Comparison of ENCODE assay signal across 25 cellular contexts in the genomic region with DNA sequence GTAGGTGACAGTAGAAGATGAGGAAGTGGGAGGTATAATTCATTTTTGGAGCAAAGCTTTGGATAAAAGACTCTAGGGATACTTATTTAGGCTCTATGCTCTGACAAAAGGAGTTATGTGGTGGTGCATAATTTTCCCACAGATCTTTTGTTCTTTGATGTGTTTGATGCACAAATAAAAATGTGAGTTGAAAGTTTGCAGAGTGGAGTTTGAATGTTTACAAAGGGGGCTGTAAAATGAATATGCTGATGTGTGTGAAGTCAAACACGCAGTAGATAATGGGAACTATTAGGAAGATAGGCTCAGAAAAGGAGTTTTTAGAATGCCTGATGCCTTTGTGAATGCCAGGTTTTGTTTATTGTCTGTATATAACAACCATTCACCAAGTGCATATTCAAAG.
"Had no signal": no experiment of that assay in that cellular context is flagged by ENCODE, and none has a peak within 500 bp of the region (broad histone marks: within the 10 kb centered on the region; RNA-seq: fewer than 3 reads in every experiment).

No MANE protein-coding gene starts in this region.

- H3K27ac ChIP-seq: brain microvascular endothelial cell, coronary artery, dorsolateral prefrontal cortex, esophagus muscularis mucosa, foreskin keratinocyte, gastrocnemius medialis, heart right ventricle had no signal

- H3K4me1 ChIP-seq: esophagus muscularis mucosa, foreskin keratinocyte, gastrocnemius medialis, heart right ventricle had no signal

- DNase-seq: activated CD4-positive, alpha-beta memory T cell treated with anti-CD3 and anti-CD28 coated beads, Interleukin-2, amount 10 ng/mL, durations not matched to agents 7 days and 5 days; activated CD4-positive, alpha-beta T cell treated with anti-CD3 and anti-CD28 coated beads for 1 hour; activated CD4-positive, alpha-beta T cell treated with anti-CD3 and anti-CD28 coated beads for 4 hours; activated CD4-positive, alpha-beta T cell treated with anti-CD3 and anti-CD28 coated beads, Interleukin-2, amount 10 ng/mL, durations not matched to agents 7 days and 5 days; activated CD4-positive, alpha-beta T cell treated with anti-CD3 and anti-CD28 coated beads, Interleukin-2, amount 50 U/mL, for 4 hours; activated CD8-positive, alpha-beta memory T cell treated with anti-CD3 and anti-CD28 coated beads, Interleukin-2, amount 50 U/mL, for 48 hours; activated gamma-delta T cell; activated naive CD4-positive, alpha-beta T cell; activated naive CD4-positive, alpha-beta T cell treated with anti-CD3 and anti-CD28 coated beads, Interleukin-2, amount 10 ng/mL, durations not matched to agents 7 days and 5 days; activated naive CD8-positive, alpha-beta T cell treated with anti-CD3 and anti-CD28 coated beads, Interleukin-2, amount 10 ng/mL, durations not matched to agents 7 days and 5 days; activated T-cell treated with anti-CD3 and anti-CD28 coated beads for 4 hours; activated T-cell treated with anti-CD3 and anti-CD28 coated beads, Interleukin-2, amount 50 U/mL, for 24 hours; activated T-cell treated with anti-CD3 and anti-CD28 coated beads, Interleukin-2, amount 50 U/mL, for 72 hours; brain microvascular endothelial cell; dorsolateral prefrontal cortex; effector memory CD4-positive, alpha-beta T cell; endodermal cell; erythroblast; foreskin keratinocyte; gastrocnemius medialis; heart right ventricle; T-helper 1 cell; T-helper 17 cell had no signal

- H3K9me3 ChIP-seq: esophagus muscularis mucosa, gastrocnemius medialis, heart right ventricle had no signal

- H3K36me3 ChIP-seq: brain microvascular endothelial cell, esophagus muscularis mucosa, gastrocnemius medialis, heart right ventricle had no signal

- H3K27me3 ChIP-seq: brain microvascular endothelial cell, dorsolateral prefrontal cortex, esophagus muscularis mucosa, foreskin keratinocyte, gastrocnemius medialis, heart right ventricle had no signal

- H3K4me3 ChIP-seq: coronary artery, dorsolateral prefrontal cortex, esophagus muscularis mucosa, gastrocnemius medialis, heart right ventricle had no signal
